Comparison of ENCODE assay signal across 10 cellular contexts in genomic region chr6:111709201-111709600, GRCh38.
A peak's percentile ranks its signal among the peaks of the same experiment; 100 is the strongest.
DNase-seq lines count a peak whose midpoint lies in the region; ATAC-seq and TF ChIP-seq lines count a peak whose summit lies in the region.
"Had no signal": no experiment of that assay in that cellular context is flagged by ENCODE, and none has a peak within 500 bp of the region (broad histone marks: within the 10 kb centered on the region; RNA-seq: fewer than 3 reads in every experiment).

No MANE protein-coding gene starts in this region.

- POLR2A ChIA-PET in T-cell (lab: Charles Lee) = interaction anchor here in 1 of 2 donors (0.5 kb wide), 1 partner anchor 105 kb away, joined by 3 read pairs; no protein-coding TSS in a partner anchor

- DNase-seq in activated T-cell treated with anti-CD3 and anti-CD28 coated beads, Interleukin-2, amount 50 U/mL, for 72 hours = no peak
- no peak for DNase-seq in activated T-cell treated with anti-CD3 and anti-CD28 coated beads, Interleukin-2, amount 50 U/mL, for 1 hour
- DNase-seq in T-cell (no peak), natural killer cell (no peak), cerebellum (ENCODE audit: low spot score) (no peak)
- DNase-seq in activated naive CD8-positive, alpha-beta T cell treated with anti-CD3 and anti-CD28 coated beads, Interleukin-2, amount 50 U/mL, for 24 hours = no peak

- peaks cover 6 to 44% of the 10 kb centered on the region in 2 donors for H3K36me3 Mint-ChIP-seq in activated T-cell treated with anti-CD3 and anti-CD28 coated beads, Interleukin-2, amount 50 U/mL, for 72 hours (ENCODE audit: insufficient read depth in 2 of 2)
- H3K36me3 Mint-ChIP-seq in T-cell (peaks cover 62% of the 10 kb centered on the region), natural killer cell (peaks cover 17% of the 10 kb centered on the region)
- H3K36me3 Mint-ChIP-seq in activated naive CD8-positive, alpha-beta T cell treated with anti-CD3 and anti-CD28 coated beads, Interleukin-2, amount 50 U/mL, for 24 hours (ENCODE audit: low read depth) = peaks cover 80% of the 10 kb centered on the region

- intact Hi-C loops in natural killer cell (cut with micrococcal nuclease) = no loop called here

- H3K4me3 Mint-ChIP-seq in activated T-cell treated with anti-CD3 and anti-CD28 coated beads, Interleukin-2, amount 50 U/mL, for 72 hours = no peak overlapping the region
- no peak overlapping the region for H3K4me3 Mint-ChIP-seq in T-cell
- no peak overlapping the region for H3K4me3 Mint-ChIP-seq in activated naive CD8-positive, alpha-beta T cell treated with anti-CD3 and anti-CD28 coated beads, Interleukin-2, amount 50 U/mL, for 24 hours
- no peak overlapping the region for H3K4me3 Mint-ChIP-seq in natural killer cell
- H3K4me3 Mint-ChIP-seq: CD8-positive, alpha-beta T cell had no signal

- H3K27me3 Mint-ChIP-seq in activated T-cell treated with anti-CD3 and anti-CD28 coated beads, Interleukin-2, amount 50 U/mL, for 72 hours (ENCODE audit: low read depth) = no peaks in the 10 kb centered on the region
- H3K27me3 Mint-ChIP-seq in T-cell (no peaks in the 10 kb centered on the region), natural killer cell (ENCODE audit: low read depth in 2 of 2) (no peaks in the 10 kb centered on the region)
- H3K27me3 Mint-ChIP-seq in activated naive CD8-positive, alpha-beta T cell treated with anti-CD3 and anti-CD28 coated beads, Interleukin-2, amount 50 U/mL, for 24 hours = no peaks in the 10 kb centered on the region
- H3K27me3 Mint-ChIP-seq: B cell had no signal

- no peak for ATAC-seq in activated T-cell treated with anti-CD3 and anti-CD28 coated beads, Interleukin-2, amount 50 U/mL, for 72 hours (replicated peaks in 1 of 2)
- ATAC-seq in T-cell (replicated peaks in 1 of 4) = no peak
- ATAC-seq in activated naive CD8-positive, alpha-beta T cell treated with anti-CD3 and anti-CD28 coated beads, Interleukin-2, amount 50 U/mL, for 24 hours = no peak
- ATAC-seq in natural killer cell = no peak
- ATAC-seq in HG03139 (IDR thresholded peaks at IDR 0.05; ENCODE audit: unreplicated experiment) = no peak
- no peak for ATAC-seq in GM19455 (IDR thresholded peaks at IDR 0.05; ENCODE audit: unreplicated experiment)

- CTCF ChIA-PET in T-cell (lab: Charles Lee) = interaction anchor here (0.6 to 3.0 kb wide), 14 partner anchors 13 to 453 kb away, joined by 3 to 54 read pairs (median 5); no protein-coding TSS in a partner anchor

- H3K4me1 Mint-ChIP-seq in activated T-cell treated with anti-CD3 and anti-CD28 coated beads, Interleukin-2, amount 50 U/mL, for 72 hours (ENCODE audit: low read depth) = peaks cover 54% of the 10 kb centered on the region
- peaks cover 47 to 64% (median 47%) of the 10 kb centered on the region in 3 donors for H3K4me1 Mint-ChIP-seq in T-cell
- H3K4me1 Mint-ChIP-seq in activated naive CD8-positive, alpha-beta T cell treated with anti-CD3 and anti-CD28 coated beads, Interleukin-2, amount 50 U/mL, for 24 hours = peaks cover 59% of the 10 kb centered on the region
- peaks cover 47 to 55% of the 10 kb centered on the region in 2 donors for H3K4me1 Mint-ChIP-seq in natural killer cell
- H3K4me1 Mint-ChIP-seq: B cell had no signal

- TF ChIP-seq CTCF in natural killer cell (IDR thresholded peaks at IDR 0.05) = no peak

- peak overlapping the region; percentile 86 for H3K27ac Mint-ChIP-seq in activated T-cell treated with anti-CD3 and anti-CD28 coated beads, Interleukin-2, amount 50 U/mL, for 72 hours
- peak overlapping the region; percentile 81 to 87 for H3K27ac Mint-ChIP-seq in T-cell
- H3K27ac Mint-ChIP-seq in activated naive CD8-positive, alpha-beta T cell treated with anti-CD3 and anti-CD28 coated beads, Interleukin-2, amount 50 U/mL, for 24 hours = peak overlapping the region; percentile 83
- peak overlapping the region; percentile 98 to 100 for H3K27ac Mint-ChIP-seq in natural killer cell

- no peaks in the 10 kb centered on the region for H3K9me3 Mint-ChIP-seq in activated T-cell treated with anti-CD3 and anti-CD28 coated beads, Interleukin-2, amount 50 U/mL, for 72 hours
- no peaks in the 10 kb centered on the region for H3K9me3 Mint-ChIP-seq in T-cell
- no peaks in the 10 kb centered on the region for H3K9me3 Mint-ChIP-seq in activated naive CD8-positive, alpha-beta T cell treated with anti-CD3 and anti-CD28 coated beads, Interleukin-2, amount 50 U/mL, for 24 hours
- H3K9me3 Mint-ChIP-seq in natural killer cell = no peaks in the 10 kb centered on the region
- H3K9me3 Mint-ChIP-seq: CD8-positive, alpha-beta T cell had no signal
